24 cellular contexts compared by ENCODE assay signal in genomic region chr9:116671605-116672004, GRCh38. TPM values are rescaled to one million over a fixed set of nuclear protein-coding genes. Genes with fewer than 3 reads are reported as not detected.
DNase-seq lines count a peak whose midpoint lies in the region; ATAC-seq and TF ChIP-seq lines count a peak whose summit lies in the region.
"Had no signal": no experiment of that assay in that cellular context is flagged by ENCODE, and none has a peak within 500 bp of the region (broad histone marks: within the 10 kb centered on the region; RNA-seq: fewer than 3 reads in every experiment).

No MANE protein-coding gene starts in this region.

- 46% methylated on average over 2 of the region's 2 CpGs for WGBS in mammary epithelial cell (ENCODE audit: low coverage, missing lambda C conversion rate)

- intact Hi-C loops in mammary epithelial cell (cut with micrococcal nuclease): no loop called here

- peaks cover 6% of the 10 kb centered on the region for H3K9me3 ChIP-seq in mammary epithelial cell (replicated peaks; ENCODE audit: insufficient read depth, low read length)
- H3K9me3 ChIP-seq: ovary, suprapubic skin had no signal

- DNase-seq in NOMO-1 treated with dmso at 0.1 percent for 144 hours (lab: John Stamatoyannopoulos, UW; ENCODE audit: unreplicated experiment): peak; percentile 48
- no peak for DNase-seq in mammary epithelial cell
- no peak for DNase-seq in NCI-H1105 (lab: John Stamatoyannopoulos, UW)
- no peak for DNase-seq in chondrocyte (ENCODE audit: low spot score)
- DNase-seq: activated B cell treated with CpG ODN at 0.5 μM for 24 hours; activated gamma-delta T cell; activated naive CD8-positive, alpha-beta T cell treated with anti-CD3 and anti-CD28 coated beads for 36 hours; activated T-cell treated with anti-CD3 and anti-CD28 coated beads, Interleukin-2, amount 50 U/mL, for 4 hours; aorta; EL; GOT3; HFFc6; immature natural killer cell; NCI-H1930; NCI-H524 treated with DMSO at 0.1 percent for 48 hours; ovary; SJCRH30; stimulated activated naive CD4-positive, alpha-beta T cell treated with Interleukin-2 at 50 U/mL for 16 hours; upper lobe of left lung had no signal

- H3K27me3 ChIP-seq in mammary epithelial cell (ENCODE audit: insufficient read depth, low read length): no peaks in the 10 kb centered on the region
- H3K27me3 ChIP-seq: ovary, SJCRH30, suprapubic skin, upper lobe of left lung had no signal

- H3K4me3 ChIP-seq in mammary epithelial cell (replicated peaks in 1 of 3; ENCODE audit: insufficient read depth in 1 of 3, low read depth in 2 of 3, low read length in 3 of 3): no peak overlapping the region
- H3K4me3 ChIP-seq: ovary, SJCRH30, suprapubic skin, upper lobe of left lung had no signal

- no peak overlapping the region for H3K27ac Mint-ChIP-seq in stimulated activated memory B cell treated with anti-CD40 and anti-IgM and Interleukin-4, amounts not matched to agents 10 μg/mL and 1 μg/mL and 100 μg/mL, for 72 hours
- no peak overlapping the region for H3K27ac Mint-ChIP-seq in chondrocyte (ENCODE audit: unreplicated experiment)
- H3K27ac Mint-ChIP-seq: activated B cell treated with CpG ODN at 0.5 μM for 24 hours; activated naive CD8-positive, alpha-beta T cell treated with anti-CD3 and anti-CD28 coated beads for 36 hours; HFFc6; IgD-negative memory B cell; immature natural killer cell had no signal

- H3K4me3 Mint-ChIP-seq in stimulated activated memory B cell treated with anti-CD40 and anti-IgM and Interleukin-4, amounts not matched to agents 10 μg/mL and 1 μg/mL and 100 μg/mL, for 72 hours: no peak overlapping the region
- H3K4me3 Mint-ChIP-seq in chondrocyte (ENCODE audit: unreplicated experiment): no peak overlapping the region
- H3K4me3 Mint-ChIP-seq: activated B cell treated with CpG ODN at 0.5 μM for 24 hours; activated naive CD8-positive, alpha-beta T cell treated with anti-CD3 and anti-CD28 coated beads for 36 hours; activated T-cell treated with anti-CD3 and anti-CD28 coated beads, Interleukin-2, amount 50 U/mL, for 4 hours; HFFc6; IgD-negative memory B cell; immature natural killer cell had no signal

- H3K4me1 Mint-ChIP-seq in stimulated activated memory B cell treated with anti-CD40 and anti-IgM and Interleukin-4, amounts not matched to agents 10 μg/mL and 1 μg/mL and 100 μg/mL, for 72 hours: no peaks in the 10 kb centered on the region
- peaks cover 21% of the 10 kb centered on the region for H3K4me1 Mint-ChIP-seq in chondrocyte (ENCODE audit: low read depth)
- H3K4me1 Mint-ChIP-seq: activated B cell treated with CpG ODN at 0.5 μM for 24 hours; activated naive CD8-positive, alpha-beta T cell treated with anti-CD3 and anti-CD28 coated beads for 36 hours; IgD-negative memory B cell; immature natural killer cell had no signal

- in situ Hi-C loops in mammary epithelial cell (cut with MboI; ENCODE audit: low sequenced_read_pairs in 2 of 2): no loop called here

- no peak overlapping the region for H3K9ac ChIP-seq in mammary epithelial cell (ENCODE audit: insufficient read depth, low read length)

- no peak for TF ChIP-seq CTCF in mammary epithelial cell (conservative IDR thresholded peaks at IDR 0.05 in 1 of 2, IDR thresholded peaks at IDR 0.05 in 1 of 2; ENCODE audit: extremely low read depth in 1 of 2, insufficient read depth in 1 of 2, low read depth in 1 of 2, low read length in 2 of 2)
- no peak for TF ChIP-seq CTCF in chondrocyte (IDR thresholded peaks at IDR 0.05)

- no peaks in the 10 kb centered on the region for H3K79me2 ChIP-seq in mammary epithelial cell (ENCODE audit: insufficient read depth, low read length)

- no peak overlapping the region for H3K4me2 ChIP-seq in mammary epithelial cell (ENCODE audit: insufficient read depth, low read depth, low read length)

- no TSS peak for BruUV-seq in mammary epithelial cell (replicated peaks; lab: Mats Ljungman, UMichigan)

- no peak overlapping the region for H2AFZ ChIP-seq in mammary epithelial cell (ENCODE audit: low read depth, low read length)

- H3K27me3 Mint-ChIP-seq in stimulated activated memory B cell treated with anti-CD40 and anti-IgM and Interleukin-4, amounts not matched to agents 10 μg/mL and 1 μg/mL and 100 μg/mL, for 72 hours: no peaks in the 10 kb centered on the region
- H3K27me3 Mint-ChIP-seq in chondrocyte (ENCODE audit: low read depth): no peaks in the 10 kb centered on the region
- H3K27me3 Mint-ChIP-seq: activated B cell treated with CpG ODN at 0.5 μM for 24 hours; activated naive CD8-positive, alpha-beta T cell treated with anti-CD3 and anti-CD28 coated beads for 36 hours; IgD-negative memory B cell had no signal

- peaks cover 24% of the 10 kb centered on the region for H3K9me3 Mint-ChIP-seq in stimulated activated memory B cell treated with anti-CD40 and anti-IgM and Interleukin-4, amounts not matched to agents 10 μg/mL and 1 μg/mL and 100 μg/mL, for 72 hours
- H3K9me3 Mint-ChIP-seq in chondrocyte (ENCODE audit: low read depth): peaks cover 5% of the 10 kb centered on the region

- ATAC-seq in GM21423 (IDR thresholded peaks at IDR 0.05; ENCODE audit: unreplicated experiment) (peak; percentile 62), HG03342 (IDR thresholded peaks at IDR 0.05; ENCODE audit: unreplicated experiment) (peak; percentile 59)
- ATAC-seq in stimulated activated memory B cell treated with anti-CD40 and anti-IgM and Interleukin-4, amounts not matched to agents 10 μg/mL and 1 μg/mL and 100 μg/mL, for 72 hours: peak; percentile 59
- ATAC-seq: activated T-cell treated with anti-CD3 and anti-CD28 coated beads, Interleukin-2, amount 50 U/mL, for 4 hours had no signal

- no peaks in the 10 kb centered on the region for H3K36me3 ChIP-seq in mammary epithelial cell (ENCODE audit: insufficient read depth, low read length)
- H3K36me3 ChIP-seq: ovary, suprapubic skin, upper lobe of left lung had no signal

- CTCF ChIA-PET in mammary epithelial cell (lab: Charles Lee; ENCODE audit: low non-redundant PET): no interaction called here

- dilution Hi-C loops in mammary epithelial cell (cut with HindIII; ENCODE audit: low sequenced_read_pairs): no loop called here

- no peaks in the 10 kb centered on the region for H3K4me1 ChIP-seq in mammary epithelial cell (ENCODE audit: insufficient read depth, low read length)
- H3K4me1 ChIP-seq: suprapubic skin, upper lobe of left lung had no signal

- H4K20me1 ChIP-seq in mammary epithelial cell (ENCODE audit: insufficient read depth, low read length): no peaks in the 10 kb centered on the region

- H3K27ac ChIP-seq in mammary epithelial cell (ENCODE audit: insufficient read depth, low read depth, low read length): no peak overlapping the region
- H3K27ac ChIP-seq: ovary, SJCRH30, suprapubic skin, upper lobe of left lung had no signal

- peaks cover 29% of the 10 kb centered on the region for H3K36me3 Mint-ChIP-seq in stimulated activated memory B cell treated with anti-CD40 and anti-IgM and Interleukin-4, amounts not matched to agents 10 μg/mL and 1 μg/mL and 100 μg/mL, for 72 hours
- peaks cover 2% of the 10 kb centered on the region for H3K36me3 Mint-ChIP-seq in chondrocyte (ENCODE audit: low read depth)
- H3K36me3 Mint-ChIP-seq: IgD-negative memory B cell had no signal

RNA-seq across cellular contexts. Expression of gene TRIM32, which starts 15.5 kb away (rescaled TPM):
- 10 to 100 TPM; 28.1 to 35.7 TPM for total RNA-seq in mammary epithelial cell
- 18.6 TPM for polyA plus RNA-seq in mammary epithelial cell
- polyA minus RNA-seq in mammary epithelial cell: 41.2 TPM
- 35.1 to 41.9 TPM (median 40.1 TPM) in 3 replicates for total RNA-seq in chondrocyte
